ENCODE assay signal across 8 cellular contexts in the genomic region with DNA sequence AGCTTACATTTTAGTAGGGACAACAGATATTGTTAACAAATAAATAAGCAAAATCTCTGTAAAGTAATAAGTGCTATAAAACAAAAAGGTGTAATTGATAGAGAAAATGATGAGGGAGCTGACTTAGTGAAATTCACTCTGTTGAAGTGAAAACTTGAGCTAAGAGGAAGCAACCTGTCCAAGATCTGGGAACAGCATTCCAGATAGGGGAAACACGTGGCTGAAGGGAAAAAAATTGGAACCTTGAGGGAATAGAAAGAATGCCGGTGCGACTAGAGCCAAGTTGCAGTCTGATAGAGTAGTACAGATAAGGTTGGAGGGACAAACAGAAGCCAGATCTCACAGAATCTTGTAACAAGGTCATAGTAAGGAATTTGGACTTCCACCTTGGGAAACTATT. TPM values are rescaled to one million over a fixed set of nuclear protein-coding genes. Genes with fewer than 3 reads are reported as not detected.
A peak's percentile ranks its signal among the peaks of the same experiment; 100 is the strongest.
DNase-seq lines count a peak whose midpoint lies in the region; ATAC-seq and TF ChIP-seq lines count a peak whose summit lies in the region.

No MANE protein-coding gene starts in this region.

- no peak overlapping the region for H3K27ac ChIP-seq in CD4-positive, CD25-positive, alpha-beta regulatory T cell (ENCODE audit: insufficient read depth, low read length, poor library complexity, severe bottlenecking)
- H3K27ac ChIP-seq in MM.1S (ENCODE audit: low read length) = no peak overlapping the region

- ATAC-seq in CD4-positive, CD25-positive, alpha-beta regulatory T cell (ENCODE audit: low read depth in 2 of 2) = no peak
- no peak for ATAC-seq in natural killer cell
- ATAC-seq in esophagus mucosa = no peak

- no peaks in the 10 kb centered on the region for H4K20me1 ChIP-seq in MM.1S (ENCODE audit: insufficient read depth, low read length)

- peak overlapping the region; percentile 99 for H3K4me3 ChIP-seq in CD4-positive, CD25-positive, alpha-beta regulatory T cell (ENCODE audit: low read depth, low read length)
- H3K4me3 ChIP-seq in MM.1S (ENCODE audit: low read length) = peak overlapping the region; percentile 83

- peaks cover 11% of the 10 kb centered on the region for H3K36me3 ChIP-seq in CD4-positive, CD25-positive, alpha-beta regulatory T cell (ENCODE audit: control insufficient read depth, insufficient read depth, low read length)
- H3K36me3 ChIP-seq in MM.1S (replicated peaks; ENCODE audit: insufficient read depth, low read length) = peaks cover 6% of the 10 kb centered on the region

- peaks cover 50% of the 10 kb centered on the region for H3K27me3 Mint-ChIP-seq in CD4-positive, CD25-positive, alpha-beta regulatory T cell
- H3K27me3 Mint-ChIP-seq in dendritic cell treated with granulocyte-macrophage colony-stimulating factor and Interleukin-4, amounts not matched to agents 40 ng/mL and 50 ng/mL, for 4 days = peaks cover 35% of the 10 kb centered on the region
- peaks cover 25 to 34% of the 10 kb centered on the region in 2 donors for H3K27me3 Mint-ChIP-seq in natural killer cell (ENCODE audit: low read depth in 2 of 2)

- H3K4me2 ChIP-seq in MM.1S (ENCODE audit: low read depth, low read length) = peak overlapping the region; percentile 62

- intact Hi-C loops in dendritic cell treated with granulocyte-macrophage colony-stimulating factor and Interleukin-4, amounts not matched to agents 40 ng/mL and 50 ng/mL, for 4 days (cut with micrococcal nuclease) = loop anchor here (5.0 kb wide), 1 partner anchor 198 kb away; no protein-coding TSS in a partner anchor
- intact Hi-C loops in natural killer cell (cut with micrococcal nuclease) = loop anchor here (2.0 kb wide), 1 partner anchor 35 kb away; a partner anchor contains a TSS

- H3K27me3 ChIP-seq in CD4-positive, CD25-positive, alpha-beta regulatory T cell (ENCODE audit: control insufficient read depth, insufficient read depth, low read length) = peaks cover 26% of the 10 kb centered on the region
- H3K27me3 ChIP-seq in MM.1S (replicated peaks; ENCODE audit: insufficient read depth, low read length) = 0 out of 2 replicates have a peak, but pooled peaks cover 4% of the 10 kb centered on the region

- H3K9me3 Mint-ChIP-seq in CD4-positive, CD25-positive, alpha-beta regulatory T cell = peaks cover 0 to 1% (median 0%) of the 10 kb centered on the region in 7 donors
- H3K9me3 Mint-ChIP-seq in dendritic cell treated with granulocyte-macrophage colony-stimulating factor and Interleukin-4, amounts not matched to agents 40 ng/mL and 50 ng/mL, for 4 days = no peaks in the 10 kb centered on the region
- H3K9me3 Mint-ChIP-seq in natural killer cell = no peaks in the 10 kb centered on the region

- H3K9me2 ChIP-seq in MM.1S (replicated peaks; ENCODE audit: insufficient read depth, low read length) = no peaks in the 10 kb centered on the region

- peaks cover 13% of the 10 kb centered on the region for H3K36me3 Mint-ChIP-seq in CD4-positive, CD25-positive, alpha-beta regulatory T cell
- peaks cover 35% of the 10 kb centered on the region for H3K36me3 Mint-ChIP-seq in dendritic cell treated with granulocyte-macrophage colony-stimulating factor and Interleukin-4, amounts not matched to agents 40 ng/mL and 50 ng/mL, for 4 days (ENCODE audit: low read depth)
- H3K36me3 Mint-ChIP-seq in natural killer cell = peaks cover 7% of the 10 kb centered on the region

- DNase-seq in CD4-positive, CD25-positive, alpha-beta regulatory T cell = no peak
- DNase-seq in MM.1S (no peak), natural killer cell (no peak), NOMO-1 treated with dmso at 0.1 percent for 144 hours (lab: John Stamatoyannopoulos, UW; ENCODE audit: unreplicated experiment) (no peak), HT-29 (ENCODE audit: low spot score) (no peak), hippocampal formation (lab: John Stamatoyannopoulos, UW) (no peak)

- peaks cover 24% of the 10 kb centered on the region for H3K4me1 ChIP-seq in CD4-positive, CD25-positive, alpha-beta regulatory T cell (ENCODE audit: control insufficient read depth, insufficient read depth, low read length, poor library complexity, severe bottlenecking)
- H3K4me1 ChIP-seq in MM.1S (ENCODE audit: low read length) = peaks cover 12% of the 10 kb centered on the region

- H3K9ac ChIP-seq in MM.1S (ENCODE audit: low read length) = peak overlapping the region; percentile 79; the same call in 1 of the 2 replicates

- peaks cover 23 to 47% (median 30%) of the 10 kb centered on the region in 4 donors for H3K4me1 Mint-ChIP-seq in CD4-positive, CD25-positive, alpha-beta regulatory T cell
- peaks cover 43% of the 10 kb centered on the region for H3K4me1 Mint-ChIP-seq in dendritic cell treated with granulocyte-macrophage colony-stimulating factor and Interleukin-4, amounts not matched to agents 40 ng/mL and 50 ng/mL, for 4 days (ENCODE audit: low read depth)
- peaks cover 29 to 34% of the 10 kb centered on the region in 2 donors for H3K4me1 Mint-ChIP-seq in natural killer cell

- peaks cover 43% of the 10 kb centered on the region for H3K79me2 ChIP-seq in MM.1S (ENCODE audit: low read length)

- TF ChIP-seq CTCF in MM.1S (IDR thresholded peaks at IDR 0.05; ENCODE audit: low read length) = no peak
- no peak for TF ChIP-seq CTCF in natural killer cell (IDR thresholded peaks at IDR 0.05)

- peaks cover 6% of the 10 kb centered on the region; the same call in 1 of the 2 replicates for H3F3A ChIP-seq in MM.1S (ENCODE audit: insufficient read depth, low read length)

- peak overlapping the region; percentile 73 for H2AFZ ChIP-seq in MM.1S (ENCODE audit: low read length)

- H3K9me3 ChIP-seq in CD4-positive, CD25-positive, alpha-beta regulatory T cell (ENCODE audit: control insufficient read depth in 2 of 2, low read length in 2 of 2) = no peaks in the 10 kb centered on the region
- no peaks in the 10 kb centered on the region for H3K9me3 ChIP-seq in MM.1S (replicated peaks; ENCODE audit: insufficient read depth, low read length)

- H3K27ac Mint-ChIP-seq in CD4-positive, CD25-positive, alpha-beta regulatory T cell = peak overlapping the region in 2 of 3 donors; percentile 93 to 96
- H3K27ac Mint-ChIP-seq in dendritic cell treated with granulocyte-macrophage colony-stimulating factor and Interleukin-4, amounts not matched to agents 40 ng/mL and 50 ng/mL, for 4 days = peak overlapping the region; percentile 94
- peak overlapping the region; percentile 89 to 90 for H3K27ac Mint-ChIP-seq in natural killer cell

- H3K4me3 Mint-ChIP-seq in CD4-positive, CD25-positive, alpha-beta regulatory T cell = peak overlapping the region; percentile 90 to 99 (median 96)
- peak overlapping the region; percentile 90 for H3K4me3 Mint-ChIP-seq in dendritic cell treated with granulocyte-macrophage colony-stimulating factor and Interleukin-4, amounts not matched to agents 40 ng/mL and 50 ng/mL, for 4 days
- peak overlapping the region; percentile 96 for H3K4me3 Mint-ChIP-seq in natural killer cell

RNA-seq across cellular contexts. Expression of a gene that starts 0.6 kb away (rescaled TPM):
- total RNA-seq in CD4-positive, CD25-positive, alpha-beta regulatory T cell = 33.3 TPM
- 10 to 100 TPM; 13.8 to 16.5 (median 15.1) TPM for polyA plus RNA-seq in CD4-positive, CD25-positive, alpha-beta regulatory T cell
- 10 to 100 TPM; 39.1 to 47.5 (median 41.9) TPM for total RNA-seq in natural killer cell
- total RNA-seq in esophagus mucosa = 20.6 TPM
- 15.5 and 17.6 TPM in 2 replicates for total RNA-seq in HT-29 (2014; rRNA removed; shearing (Covaris generic))

RNA-seq across cellular contexts. Expression of a gene that starts 34.6 kb away (rescaled TPM):
- total RNA-seq in CD4-positive, CD25-positive, alpha-beta regulatory T cell = 118 TPM
- polyA plus RNA-seq in CD4-positive, CD25-positive, alpha-beta regulatory T cell = 10 to 100 TPM; 72.0 to 81.7 (median 74.0) TPM
- total RNA-seq in natural killer cell (100 to 1,000 TPM in 1 of 3 donors, 10 to 100 TPM in 2; 82.1 to 137 (median 88.2) TPM), esophagus mucosa (22.3 TPM)
- 6.7 and 7.1 TPM in 2 replicates for total RNA-seq in HT-29 (2014; rRNA removed; shearing (Covaris generic))
